Comparison of ENCODE assay signal across 31 cellular contexts in the genomic region with DNA sequence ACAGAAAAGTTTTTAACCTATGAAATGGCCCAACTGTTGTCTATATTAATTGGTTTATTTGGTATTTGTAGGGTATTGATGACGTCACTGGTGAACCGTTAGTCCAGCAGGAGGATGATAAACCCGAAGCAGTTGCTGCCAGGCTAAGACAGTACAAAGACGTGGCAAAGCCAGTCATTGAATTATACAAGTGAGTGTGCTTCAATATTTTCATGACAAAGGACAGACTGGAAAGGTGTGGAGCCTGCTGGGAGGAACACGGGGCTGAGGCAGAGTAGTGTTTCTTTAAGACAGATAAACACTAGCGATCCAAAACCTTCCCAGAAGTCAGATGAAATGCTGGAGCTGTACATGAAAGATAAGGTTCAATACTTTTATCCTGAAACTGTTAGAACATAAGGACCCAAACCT.
"Had no signal": no experiment of that assay in that cellular context is flagged by ENCODE, and none has a peak within 500 bp of the region (broad histone marks: within the 10 kb centered on the region; RNA-seq: fewer than 3 reads in every experiment).

No MANE protein-coding gene starts in this region.

- H3K4me1 ChIP-seq: adrenal gland, body of pancreas had no signal

- H3K36me3 Mint-ChIP-seq: activated naive CD4-positive, alpha-beta T cell treated with anti-CD3 and anti-CD28 coated beads, Interleukin-2, amount 50 U/mL, for 24 hours had no signal

- H3K36me3 ChIP-seq: adrenal gland had no signal

- H3K9me3 Mint-ChIP-seq: activated CD4-positive, alpha-beta T cell treated with anti-CD3 and anti-CD28 coated beads, Interleukin-2, amount 10 ng/mL, durations not matched to agents 7 days and 5 days; activated CD8-positive, alpha-beta T cell treated with anti-CD3 and anti-CD28 coated beads for 36 hours; activated naive CD4-positive, alpha-beta T cell treated with anti-CD3 and anti-CD28 coated beads for 36 hours; activated naive CD4-positive, alpha-beta T cell treated with anti-CD3 and anti-CD28 coated beads, Interleukin-2, amount 50 U/mL, for 24 hours; activated naive CD8-positive, alpha-beta T cell treated with anti-CD3 and anti-CD28 coated beads for 36 hours; activated naive CD8-positive, alpha-beta T cell treated with anti-CD3 and anti-CD28 coated beads, Interleukin-2, amount 50 U/mL, for 24 hours; activated T-helper 1 cell treated with anti-CD3 and anti-CD28 coated beads, Interleukin-12 subunit alpha, Interleukin-12 subunit beta, Interleukin-2, Interleukin-4 antibody, amounts not matched to agents 30 ng/mL and 10 ng/mL and 1 ng/mL, durations not matched to agents 14 hours and 24 hours and 36 hours; activated T-helper 2 cell treated with anti-CD3 and anti-CD28 coated beads, Interferon-gamma antibody, Interleukin-2, Interleukin-4, amounts not matched to agents 10 μg/mL and 5 μg/mL and 100 μg/mL, durations not matched to agents 14 hours and 24 hours and 36 hours; effector memory CD8-positive, alpha-beta T cell had no signal

- H3K9me3 ChIP-seq: adrenal gland, body of pancreas had no signal

- ATAC-seq: activated CD4-positive, alpha-beta T cell treated with anti-CD3 and anti-CD28 coated beads for 36 hours; activated CD8-positive, alpha-beta T cell treated with anti-CD3 and anti-CD28 coated beads for 36 hours; activated naive CD8-positive, alpha-beta T cell treated with anti-CD3 and anti-CD28 coated beads, Interleukin-2, amount 50 U/mL, for 24 hours; body of pancreas; effector memory CD8-positive, alpha-beta T cell had no signal

- H3K4me3 ChIP-seq: adrenal gland, body of pancreas had no signal

- H3K27me3 ChIP-seq: adrenal gland, body of pancreas had no signal

- H3K4me1 Mint-ChIP-seq: activated CD4-positive, alpha-beta T cell treated with anti-CD3 and anti-CD28 coated beads for 36 hours; activated naive CD4-positive, alpha-beta T cell treated with anti-CD3 and anti-CD28 coated beads, Interleukin-2, amount 50 U/mL, for 24 hours; activated naive CD8-positive, alpha-beta T cell treated with anti-CD3 and anti-CD28 coated beads for 36 hours had no signal

- H3K27ac ChIP-seq: adrenal gland, body of pancreas had no signal

- H3K27ac Mint-ChIP-seq: activated CD4-positive, alpha-beta T cell treated with anti-CD3 and anti-CD28 coated beads for 36 hours; activated CD4-positive, alpha-beta T cell treated with anti-CD3 and anti-CD28 coated beads, Interleukin-2, amount 10 ng/mL, durations not matched to agents 7 days and 5 days; activated naive CD4-positive, alpha-beta T cell treated with anti-CD3 and anti-CD28 coated beads for 36 hours; activated naive CD4-positive, alpha-beta T cell treated with anti-CD3 and anti-CD28 coated beads, Interleukin-2, amount 50 U/mL, for 24 hours; activated naive CD8-positive, alpha-beta T cell treated with anti-CD3 and anti-CD28 coated beads for 36 hours; activated naive CD8-positive, alpha-beta T cell treated with anti-CD3 and anti-CD28 coated beads, Interleukin-2, amount 50 U/mL, for 24 hours; activated T-helper 1 cell treated with anti-CD3 and anti-CD28 coated beads, Interleukin-12 subunit alpha, Interleukin-12 subunit beta, Interleukin-2, Interleukin-4 antibody, amounts not matched to agents 30 ng/mL and 10 ng/mL and 1 ng/mL, durations not matched to agents 14 hours and 24 hours and 36 hours; activated T-helper 2 cell treated with anti-CD3 and anti-CD28 coated beads, Interferon-gamma antibody, Interleukin-2, Interleukin-4, amounts not matched to agents 10 μg/mL and 5 μg/mL and 100 μg/mL, durations not matched to agents 14 hours and 24 hours and 36 hours; effector memory CD8-positive, alpha-beta T cell had no signal

- H3K27me3 Mint-ChIP-seq: activated CD4-positive, alpha-beta T cell treated with anti-CD3 and anti-CD28 coated beads, Interleukin-2, amount 10 ng/mL, durations not matched to agents 7 days and 5 days; activated naive CD8-positive, alpha-beta T cell treated with anti-CD3 and anti-CD28 coated beads for 36 hours had no signal

- H3K4me3 Mint-ChIP-seq: activated CD4-positive, alpha-beta T cell treated with anti-CD3 and anti-CD28 coated beads for 36 hours; activated CD4-positive, alpha-beta T cell treated with anti-CD3 and anti-CD28 coated beads, Interleukin-2, amount 10 ng/mL, durations not matched to agents 7 days and 5 days; activated CD8-positive, alpha-beta T cell treated with anti-CD3 and anti-CD28 coated beads for 36 hours; activated naive CD4-positive, alpha-beta T cell treated with anti-CD3 and anti-CD28 coated beads for 36 hours; activated naive CD4-positive, alpha-beta T cell treated with anti-CD3 and anti-CD28 coated beads, Interleukin-2, amount 50 U/mL, for 24 hours; activated naive CD8-positive, alpha-beta T cell treated with anti-CD3 and anti-CD28 coated beads for 36 hours; activated naive CD8-positive, alpha-beta T cell treated with anti-CD3 and anti-CD28 coated beads, Interleukin-2, amount 50 U/mL, for 24 hours; activated T-helper 1 cell treated with anti-CD3 and anti-CD28 coated beads, Interleukin-12 subunit alpha, Interleukin-12 subunit beta, Interleukin-2, Interleukin-4 antibody, amounts not matched to agents 30 ng/mL and 10 ng/mL and 1 ng/mL, durations not matched to agents 14 hours and 24 hours and 36 hours; effector memory CD8-positive, alpha-beta T cell had no signal

- DNase-seq: activated CD4-positive, alpha-beta T cell treated with anti-CD3 and anti-CD28 coated beads for 36 hours; activated CD4-positive, alpha-beta T cell treated with anti-CD3 and anti-CD28 coated beads, Interleukin-2, amount 10 ng/mL, durations not matched to agents 7 days and 5 days; activated CD4-positive, alpha-beta T cell treated with anti-CD3 and anti-CD28 coated beads, Interleukin-2, amount 50 U/mL, for 48 hours; activated CD4-positive, CD25-positive, alpha-beta regulatory T cell; activated CD4-positive, CD25-positive, alpha-beta regulatory T cell treated with anti-CD3 and anti-CD28 coated beads, Interleukin-2, amount 50 U/mL, for 72 hours; activated CD8-positive, alpha-beta memory T cell treated with anti-CD3 and anti-CD28 coated beads for 24 hours; activated CD8-positive, alpha-beta T cell treated with anti-CD3 and anti-CD28 coated beads for 36 hours; activated effector memory CD4-positive, alpha-beta T cell treated with anti-CD3 and anti-CD28 coated beads, Interleukin-2, amount 50 U/mL, for 16 hours; activated naive CD4-positive, alpha-beta T cell treated with anti-CD3 and anti-CD28 coated beads for 36 hours; activated naive CD8-positive, alpha-beta T cell treated with anti-CD3 and anti-CD28 coated beads for 36 hours; activated naive CD8-positive, alpha-beta T cell treated with anti-CD3 and anti-CD28 coated beads, Interleukin-2, amount 50 U/mL, for 24 hours; activated T-cell treated with anti-CD3 and anti-CD28 coated beads, Interleukin-2, amount 50 U/mL, for 1 hour; activated T-cell treated with anti-CD3 and anti-CD28 coated beads, Interleukin-2, amount 50 U/mL, for 48 hours; adrenal gland; amygdala; aorta; body of pancreas; caudate nucleus; cortex of kidney; dermis blood vessel endothelial cell; effector CD4-positive, alpha-beta T cell; effector memory CD8-positive, alpha-beta T cell; foreskin fibroblast; head of caudate nucleus; T-helper 2 cell had no signal

- FAIRE-seq: colon, frontal cortex, TTC549 had no signal
